Comparison of ENCODE assay signal across 23 cellular contexts in genomic region chr13:110921209-110921608, GRCh38. TPM values are rescaled to one million over a fixed set of nuclear protein-coding genes. Genes with fewer than 3 reads are reported as not detected.
A peak's percentile ranks its signal among the peaks of the same experiment; 100 is the strongest.
DNase-seq lines count a peak whose midpoint lies in the region; ATAC-seq lines count a peak whose summit lies in the region.
"Had no signal": no experiment of that assay in that cellular context is flagged by ENCODE, and none has a peak within 500 bp of the region (broad histone marks: within the 10 kb centered on the region; RNA-seq: fewer than 3 reads in every experiment).

No MANE protein-coding gene starts in this region.

- ATAC-seq in activated naive CD4-positive, alpha-beta T cell treated with anti-CD3 and anti-CD28 coated beads, Interleukin-2, amount 50 U/mL, for 72 hours: peak in 1 of 2 donors; percentile 88
- peak; percentile 81 for ATAC-seq in activated T-helper 17 cell treated with anti-CD3 and anti-CD28 coated beads, Interleukin-2, amount 50 U/mL, for 72 hours (replicated peaks)
- peak; percentile 40 for ATAC-seq in stimulated activated naive CD8-positive, alpha-beta T cell treated with anti-CD3 and anti-CD28 coated beads, Interleukin-15, amount 100 ng/mL, for 72 hours
- ATAC-seq: foreskin keratinocyte had no signal

- CTCF ChIA-PET in activated naive CD4-positive, alpha-beta T cell treated with anti-CD3 and anti-CD28 coated beads for 36 hours (lab: Charles Lee): no interaction called here

- H3K4me1 Mint-ChIP-seq in activated naive CD4-positive, alpha-beta T cell treated with anti-CD3 and anti-CD28 coated beads for 36 hours (ENCODE audit: low read depth): peaks cover 24% of the 10 kb centered on the region
- peaks cover 22% of the 10 kb centered on the region for H3K4me1 Mint-ChIP-seq in activated T-helper 17 cell treated with anti-CD3 and anti-CD28 coated beads, Interleukin-2, amount 50 U/mL, for 72 hours
- peaks cover 46% of the 10 kb centered on the region for H3K4me1 Mint-ChIP-seq in stimulated activated naive CD8-positive, alpha-beta T cell treated with anti-CD3 and anti-CD28 coated beads, Interleukin-15, amount 100 ng/mL, for 72 hours

- intact Hi-C loops in activated naive CD4-positive, alpha-beta T cell treated with anti-CD3 and anti-CD28 coated beads for 36 hours (cut with micrococcal nuclease): no loop called here

- H3K36me3 ChIP-seq in H7 (replicated peaks; ENCODE audit: control insufficient read depth, insufficient read depth, low read length): no peaks in the 10 kb centered on the region
- H3K36me3 ChIP-seq: cardiac muscle cell had no signal

- DNase-seq in activated naive CD4-positive, alpha-beta T cell treated with anti-CD3 and anti-CD28 coated beads, Interleukin-2, amount 50 U/mL, for 72 hours (ENCODE audit: low spot score in 2 of 2): no peak
- no peak for DNase-seq in activated naive CD4-positive, alpha-beta T cell treated with anti-CD3 and anti-CD28 coated beads for 36 hours
- DNase-seq in H7 (peak; percentile 54), NCI-H1694 treated with DMSO at 0.1 percent for 48 hours (lab: John Stamatoyannopoulos, UW) (no peak), AG08396 (ENCODE audit: low spot score) (no peak), GOT3 (lab: John Stamatoyannopoulos, UW) (no peak)
- no peak for DNase-seq in stimulated activated naive CD8-positive, alpha-beta T cell treated with anti-CD3 and anti-CD28 coated beads, Interleukin-15, amount 100 ng/mL, for 72 hours
- DNase-seq: amniotic stem cell; CD4-positive, alpha-beta memory T cell; DMS53; foreskin keratinocyte; HCEC 1CT; IMR-90; mesendoderm; naive thymus-derived CD4-positive, alpha-beta T cell; NCI-H1436; NCI-H2171 treated with DMSO at 0.1 percent for 48 hours; NCI-H748 treated with DMSO at 0.1 percent for 48 hours; T-helper 1 cell had no signal

- H3K9me3 Mint-ChIP-seq in activated naive CD4-positive, alpha-beta T cell treated with anti-CD3 and anti-CD28 coated beads, Interleukin-2, amount 50 U/mL, for 72 hours: no peaks in the 10 kb centered on the region
- H3K9me3 Mint-ChIP-seq in activated naive CD4-positive, alpha-beta T cell treated with anti-CD3 and anti-CD28 coated beads for 36 hours: no peaks in the 10 kb centered on the region
- no peaks in the 10 kb centered on the region for H3K9me3 Mint-ChIP-seq in activated T-helper 17 cell treated with anti-CD3 and anti-CD28 coated beads, Interleukin-2, amount 50 U/mL, for 72 hours
- no peaks in the 10 kb centered on the region for H3K9me3 Mint-ChIP-seq in stimulated activated naive CD8-positive, alpha-beta T cell treated with anti-CD3 and anti-CD28 coated beads, Interleukin-15, amount 100 ng/mL, for 72 hours
- H3K9me3 Mint-ChIP-seq: CD4-positive, alpha-beta memory T cell; dendritic cell treated with granulocyte-macrophage colony-stimulating factor and Interleukin-4, amounts not matched to agents 40 ng/mL and 50 ng/mL, for 4 days; naive thymus-derived CD4-positive, alpha-beta T cell had no signal

- no peak overlapping the region for H3K4me3 ChIP-seq in H7 (ENCODE audit: insufficient read depth, low read depth, low read length)
- H3K4me3 ChIP-seq: cardiac muscle cell, skin epidermis had no signal

- no peaks in the 10 kb centered on the region for H3K27me3 ChIP-seq in H7 (ENCODE audit: control insufficient read depth, insufficient read depth, low read length)
- H3K27me3 ChIP-seq: cardiac muscle cell had no signal

- no peak overlapping the region for H3K4me3 Mint-ChIP-seq in activated naive CD4-positive, alpha-beta T cell treated with anti-CD3 and anti-CD28 coated beads for 36 hours
- peak overlapping the region; percentile 67 for H3K4me3 Mint-ChIP-seq in activated T-helper 17 cell treated with anti-CD3 and anti-CD28 coated beads, Interleukin-2, amount 50 U/mL, for 72 hours
- H3K4me3 Mint-ChIP-seq in stimulated activated naive CD8-positive, alpha-beta T cell treated with anti-CD3 and anti-CD28 coated beads, Interleukin-15, amount 100 ng/mL, for 72 hours: peak overlapping the region; percentile 36 to 52
- H3K4me3 Mint-ChIP-seq: CD4-positive, alpha-beta memory T cell; dendritic cell treated with granulocyte-macrophage colony-stimulating factor and Interleukin-4, amounts not matched to agents 40 ng/mL and 50 ng/mL, for 4 days; naive thymus-derived CD4-positive, alpha-beta T cell had no signal

- peaks cover 26% of the 10 kb centered on the region for H3K27me3 Mint-ChIP-seq in activated naive CD4-positive, alpha-beta T cell treated with anti-CD3 and anti-CD28 coated beads for 36 hours (ENCODE audit: low read depth)
- H3K27me3 Mint-ChIP-seq in activated T-helper 17 cell treated with anti-CD3 and anti-CD28 coated beads, Interleukin-2, amount 50 U/mL, for 72 hours: peaks cover 23% of the 10 kb centered on the region
- peaks cover 39% of the 10 kb centered on the region for H3K27me3 Mint-ChIP-seq in stimulated activated naive CD8-positive, alpha-beta T cell treated with anti-CD3 and anti-CD28 coated beads, Interleukin-15, amount 100 ng/mL, for 72 hours

- peaks cover 9 to 29% of the 10 kb centered on the region in 2 donors for H3K36me3 Mint-ChIP-seq in activated naive CD4-positive, alpha-beta T cell treated with anti-CD3 and anti-CD28 coated beads, Interleukin-2, amount 50 U/mL, for 72 hours
- no peaks in the 10 kb centered on the region for H3K36me3 Mint-ChIP-seq in activated naive CD4-positive, alpha-beta T cell treated with anti-CD3 and anti-CD28 coated beads for 36 hours (ENCODE audit: low read depth)
- no peaks in the 10 kb centered on the region for H3K36me3 Mint-ChIP-seq in activated T-helper 17 cell treated with anti-CD3 and anti-CD28 coated beads, Interleukin-2, amount 50 U/mL, for 72 hours (ENCODE audit: low read depth)
- H3K36me3 Mint-ChIP-seq: CD4-positive, alpha-beta memory T cell had no signal

- H3K27ac Mint-ChIP-seq in activated naive CD4-positive, alpha-beta T cell treated with anti-CD3 and anti-CD28 coated beads, Interleukin-2, amount 50 U/mL, for 72 hours: peak overlapping the region; percentile 40 to 79
- no peak overlapping the region for H3K27ac Mint-ChIP-seq in activated naive CD4-positive, alpha-beta T cell treated with anti-CD3 and anti-CD28 coated beads for 36 hours
- peak overlapping the region; percentile 84 for H3K27ac Mint-ChIP-seq in activated T-helper 17 cell treated with anti-CD3 and anti-CD28 coated beads, Interleukin-2, amount 50 U/mL, for 72 hours
- H3K27ac Mint-ChIP-seq in stimulated activated naive CD8-positive, alpha-beta T cell treated with anti-CD3 and anti-CD28 coated beads, Interleukin-15, amount 100 ng/mL, for 72 hours: no peak overlapping the region
- H3K27ac Mint-ChIP-seq: dendritic cell treated with granulocyte-macrophage colony-stimulating factor and Interleukin-4, amounts not matched to agents 40 ng/mL and 50 ng/mL, for 4 days; naive thymus-derived CD4-positive, alpha-beta T cell had no signal

RNA-seq across cellular contexts. Expression of gene ANKRD10, which starts 6.3 kb away (rescaled TPM):
- 100 to 1,000 TPM; 160 to 162 TPM for total RNA-seq in activated naive CD4-positive, alpha-beta T cell treated with anti-CD3 and anti-CD28 coated beads, Interleukin-2, amount 50 U/mL, for 72 hours
- 10 to 100 TPM; 79.8 to 82.5 TPM for total RNA-seq in activated naive CD4-positive, alpha-beta T cell treated with anti-CD3 and anti-CD28 coated beads for 36 hours
- total RNA-seq in H7 (2014; rRNA removed; shearing (Covaris generic)): 108 and 150 TPM in 2 replicates
- 100 to 1,000 TPM; 180 to 207 TPM for total RNA-seq in activated T-helper 17 cell treated with anti-CD3 and anti-CD28 coated beads, Interleukin-2, amount 50 U/mL, for 72 hours

Comparison
In these comparisons a context has a peak if more than half of its experiments do, and no peak if none do; other contexts are left out.
1. H3K27ac Mint-ChIP-seq: peak in activated naive CD4-positive, alpha-beta T cell treated with anti-CD3 and anti-CD28 coated beads, Interleukin-2, amount 50 U/mL, for 72 hours (2 of 2) and activated T-helper 17 cell treated with anti-CD3 and anti-CD28 coated beads, Interleukin-2, amount 50 U/mL, for 72 hours (single experiment); none in activated naive CD4-positive, alpha-beta T cell treated with anti-CD3 and anti-CD28 coated beads for 36 hours (single experiment) and stimulated activated naive CD8-positive, alpha-beta T cell treated with anti-CD3 and anti-CD28 coated beads, Interleukin-15, amount 100 ng/mL, for 72 hours (0 of 2).